Comparison of ENCODE assay signal across 22 cellular contexts in the genomic region with DNA sequence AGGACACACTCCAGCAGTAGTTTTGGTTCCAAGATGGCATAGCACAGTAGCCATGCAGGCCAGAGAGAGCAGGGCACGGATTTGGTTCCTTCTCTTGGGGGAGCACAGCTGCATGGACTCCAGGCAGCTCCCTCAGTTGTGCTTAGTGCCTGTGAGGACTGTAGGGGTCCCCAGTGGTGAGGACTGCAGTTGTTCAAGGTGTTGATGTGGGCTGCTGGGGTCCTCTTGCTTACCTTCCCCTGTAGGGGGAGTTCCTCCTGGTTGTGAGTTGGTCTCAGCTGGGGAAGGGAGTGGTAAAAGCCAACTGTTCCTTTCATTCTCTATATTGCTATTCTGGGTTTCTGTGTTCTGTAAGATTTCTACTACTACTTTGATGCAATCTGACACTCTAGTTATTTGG.
"Had no signal": no experiment of that assay in that cellular context is flagged by ENCODE, and none has a peak within 500 bp of the region (broad histone marks: within the 10 kb centered on the region; RNA-seq: fewer than 3 reads in every experiment).

No MANE protein-coding gene starts in this region.

- H3K36me3 ChIP-seq: breast epithelium, esophagus squamous epithelium, gastrocnemius medialis, sigmoid colon, transverse colon had no signal

- H3K4me3 ChIP-seq: breast epithelium, coronary artery, esophagus squamous epithelium, gastrocnemius medialis, sigmoid colon, smooth muscle cell, transverse colon had no signal

- DNase-seq: activated CD4-positive, alpha-beta T cell treated with anti-CD3 and anti-CD28 coated beads, Interleukin-2, amount 50 U/mL, for 4 hours; activated CD8-positive, alpha-beta memory T cell treated with anti-CD3 and anti-CD28 coated beads for 24 hours; activated CD8-positive, alpha-beta memory T cell treated with anti-CD3 and anti-CD28 coated beads, Interleukin-2, amount 50 U/mL, for 4 hours; activated naive CD8-positive, alpha-beta T cell treated with anti-CD3 and anti-CD28 coated beads, Interleukin-2, amount 10 ng/mL, durations not matched to agents 7 days and 5 days; activated T-cell treated with anti-CD3 and anti-CD28 coated beads, Interleukin-2, amount 50 U/mL, for 24 hours; amniotic stem cell; esophagus squamous epithelium; gastrocnemius medialis; hippocampal formation; left colon; naive thymus-derived CD4-positive, alpha-beta T cell; retina; sigmoid colon; stimulated activated CD4-positive, alpha-beta T cell treated with anti-CD3 and anti-CD28 coated beads, Interleukin-15, amount 100 ng/mL, for 24 hours; stimulated activated CD8-positive, alpha-beta memory T cell treated with anti-CD3 and anti-CD28 coated beads, Interleukin-4, amount 100 ng/mL, for 48 hours; stimulated activated naive B cell treated with anti-CD40 and anti-IgM and Interleukin-4, amounts not matched to agents 10 μg/mL and 1 μg/mL and 100 μg/mL, for 72 hours; transverse colon had no signal

- H3K27me3 ChIP-seq: esophagus squamous epithelium, gastrocnemius medialis, sigmoid colon, transverse colon had no signal

- H3K9me3 ChIP-seq: breast epithelium, esophagus squamous epithelium, gastrocnemius medialis, sigmoid colon, transverse colon had no signal

- H3K27ac ChIP-seq: breast epithelium, coronary artery, esophagus squamous epithelium, gastrocnemius medialis, sigmoid colon, transverse colon, VCaP had no signal

- ATAC-seq: activated T-helper 17 cell treated with anti-CD3 and anti-CD28 coated beads, Interleukin-2, amount 50 U/mL, for 72 hours; gastrocnemius medialis; left colon; naive thymus-derived CD4-positive, alpha-beta T cell; stimulated activated naive B cell treated with anti-CD40 and anti-IgM and Interleukin-4, amounts not matched to agents 10 μg/mL and 1 μg/mL and 100 μg/mL, for 72 hours had no signal
